Comparison of ENCODE assay signal across 9 cellular contexts in genomic region chr12:102163383-102163782, GRCh38. TPM values are rescaled to one million over a fixed set of nuclear protein-coding genes. Genes with fewer than 3 reads are reported as not detected.
"Had no signal": no experiment of that assay in that cellular context is flagged by ENCODE, and none has a peak within 500 bp of the region (broad histone marks: within the 10 kb centered on the region; RNA-seq: fewer than 3 reads in every experiment).

No MANE protein-coding gene starts in this region.

- H3K4me3 ChIP-seq: GM12878 had no signal

- FAIRE-seq: G401.6, GM12878, GM12891, GM12892, GM18507, GM19239 had no signal

- DNase-seq: GDM1, GF-D8 had no signal

RNA-seq across cellular contexts. Expression of gene PMCH, which starts 34.2 kb away (rescaled TPM):
- total RNA-seq: G401, GM12878 had no signal
